20 cellular contexts compared by ENCODE assay signal in the genomic region with DNA sequence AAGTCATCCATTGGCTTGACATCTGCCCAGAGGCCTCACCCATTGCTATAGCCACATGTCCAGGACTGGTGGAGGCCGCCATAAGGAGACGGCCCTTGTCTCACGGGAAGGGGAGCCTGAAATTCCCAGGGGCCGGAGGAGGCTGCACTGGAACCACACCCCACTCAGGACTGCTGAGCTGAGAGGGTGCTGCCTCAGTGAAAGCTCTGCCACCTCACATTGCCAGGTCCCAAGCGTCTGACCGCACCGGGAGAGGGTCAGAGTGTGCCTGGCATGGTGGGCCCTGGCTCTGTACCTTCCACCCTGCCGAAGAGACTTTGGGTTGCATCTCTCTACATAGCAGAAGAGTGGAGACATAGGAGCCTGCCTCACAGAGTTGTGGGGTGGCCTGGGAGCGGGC.
DNase-seq lines count a peak whose midpoint lies in the region; ATAC-seq, FAIRE-seq and TF ChIP-seq lines count a peak whose summit lies in the region.
"Had no signal": no experiment of that assay in that cellular context is flagged by ENCODE, and none has a peak within 500 bp of the region (broad histone marks: within the 10 kb centered on the region; RNA-seq: fewer than 3 reads in every experiment).

No MANE protein-coding gene starts in this region.

- no peak for TF ChIP-seq CTCF in left ventricle myocardium inferior (IDR thresholded peaks at IDR 0.05; ENCODE audit: borderline replicate concordance)
- TF ChIP-seq CTCF in right atrium auricular region (IDR thresholded peaks at IDR 0.05), result no peak
- no peak for TF ChIP-seq CTCF in glutamatergic neuron (IDR thresholded peaks at IDR 0.05; ENCODE audit: partially characterized antibody, unreplicated experiment)

- H3K4me3 Mint-ChIP-seq in glutamatergic neuron (ENCODE audit: unreplicated experiment), result no peak overlapping the region
- H3K4me3 Mint-ChIP-seq: B cell; CD14-positive monocyte; CD8-positive, alpha-beta T cell; H9 had no signal

- H3K4me3 ChIP-seq in left ventricle myocardium inferior, result no peak overlapping the region
- H3K4me3 ChIP-seq in right atrium auricular region, result no peak overlapping the region
- H3K4me3 ChIP-seq in right cardiac atrium (ENCODE audit: low read length), result no peak overlapping the region
- no peak overlapping the region for H3K4me3 ChIP-seq in neuronal stem cell (ENCODE audit: low read length in 2 of 2)

- intact Hi-C loops in left ventricle myocardium inferior (cut with micrococcal nuclease), result no loop called here
- intact Hi-C loops in right cardiac atrium (cut with DNase I), result no loop called here

- H3K23ac ChIP-seq in neuronal stem cell (ENCODE audit: low read depth, low read length, poor library complexity), result no peak overlapping the region

- H3K9me3 ChIP-seq in left ventricle myocardium inferior (replicated peaks) (no peaks in the 10 kb centered on the region), right atrium auricular region (no peaks in the 10 kb centered on the region), right cardiac atrium (ENCODE audit: control insufficient read depth, low read length) (no peaks in the 10 kb centered on the region), neuronal stem cell (replicated peaks in 1 of 2; ENCODE audit: control insufficient read depth in 2 of 2, insufficient read depth in 1 of 2, low read depth in 1 of 2, low read length in 2 of 2) (peaks cover 0 to 4% of the 10 kb centered on the region in 2 donors)

- H2BK5ac ChIP-seq in neuronal stem cell (ENCODE audit: low read length), result no peak overlapping the region

- no peak overlapping the region for H3K18ac ChIP-seq in neuronal stem cell (ENCODE audit: low read length)

- no peak overlapping the region for H4K8ac ChIP-seq in neuronal stem cell (ENCODE audit: low read depth, low read length)

- H3K27me3 ChIP-seq in left ventricle myocardium inferior (ENCODE audit: low read depth), result peaks cover 46% of the 10 kb centered on the region
- H3K27me3 ChIP-seq in right atrium auricular region, result no peaks in the 10 kb centered on the region
- no peaks in the 10 kb centered on the region for H3K27me3 ChIP-seq in right cardiac atrium (ENCODE audit: control insufficient read depth, insufficient read depth)
- H3K27me3 ChIP-seq in neuronal stem cell (ENCODE audit: control insufficient read depth in 3 of 3, insufficient read depth in 3 of 3, low read depth in 1 of 3, low read length in 3 of 3), result peaks cover 0 to 48% (median 0%) of the 10 kb centered on the region in 3 experiments

- no peak overlapping the region for H3K4me2 ChIP-seq in neuronal stem cell (ENCODE audit: insufficient read depth, low read length, poor library complexity, severe bottlenecking)

- H2AK5ac ChIP-seq in neuronal stem cell (ENCODE audit: low read depth, low read length), result peak overlapping the region; percentile 44

- WGBS in right cardiac atrium, result 95% methylated on average over 9 of the region's 9 CpGs
- WGBS in neuronal stem cell (ENCODE audit: extremely low coverage in 2 of 2, insufficient read length in 2 of 2, insufficient replicate concordance in 1 of 2), 2 donors, result no CpG with 5 or more reads among the region's 9 CpGs

- H2BK12ac ChIP-seq in neuronal stem cell (ENCODE audit: low read length), result no peak overlapping the region

- no peaks in the 10 kb centered on the region for H3K79me1 ChIP-seq in neuronal stem cell (ENCODE audit: low read depth, low read length)

- H4K91ac ChIP-seq in neuronal stem cell (ENCODE audit: low read depth, low read length, poor library complexity), result no peak overlapping the region

- peak; percentile 32 for FAIRE-seq in urothelium cell line (lab: Jason Lieb, UNC)
- FAIRE-seq: A204.1, D721Med, GM12892 had no signal

- H3K9ac ChIP-seq in neuronal stem cell (ENCODE audit: low read depth, low read length, poor library complexity), result no peak overlapping the region

- peak overlapping the region; percentile 37 for H2BK15ac ChIP-seq in neuronal stem cell (ENCODE audit: low read length)

- H3K27ac ChIP-seq in left ventricle myocardium inferior (replicated peaks) (no peak overlapping the region), right atrium auricular region (no peak overlapping the region), right cardiac atrium (ENCODE audit: low read length) (no peak overlapping the region), neuronal stem cell (replicated peaks; ENCODE audit: low read length) (no peak overlapping the region)

- H2BK120ac ChIP-seq in neuronal stem cell (ENCODE audit: low read depth, low read length), result peak overlapping the region; percentile 75

- ATAC-seq in right cardiac atrium, result no peak
- ATAC-seq: CD8-positive, alpha-beta T cell had no signal

- H3K36me3 Mint-ChIP-seq in glutamatergic neuron (ENCODE audit: unreplicated experiment), result peaks cover 8% of the 10 kb centered on the region
- H3K36me3 Mint-ChIP-seq: CD14-positive monocyte; CD8-positive, alpha-beta T cell had no signal

- peaks cover 16% of the 10 kb centered on the region for H3K4me1 ChIP-seq in left ventricle myocardium inferior
- H3K4me1 ChIP-seq in right atrium auricular region, result peaks cover 0 to 11% of the 10 kb centered on the region in 2 donors
- H3K4me1 ChIP-seq in right cardiac atrium (ENCODE audit: control insufficient read depth, insufficient read depth, low read length), result peaks cover under 1% of the 10 kb centered on the region
- peaks cover 11 to 14% of the 10 kb centered on the region in 2 donors for H3K4me1 ChIP-seq in neuronal stem cell (ENCODE audit: control insufficient read depth in 2 of 2, insufficient read depth in 1 of 2, low read depth in 1 of 2, low read length in 2 of 2)

- peaks cover 14% of the 10 kb centered on the region for H3K9me3 Mint-ChIP-seq in glutamatergic neuron (ENCODE audit: unreplicated experiment)
- H3K9me3 Mint-ChIP-seq: CD14-positive monocyte; CD8-positive, alpha-beta T cell had no signal

- peaks cover 16% of the 10 kb centered on the region for H3K4me1 Mint-ChIP-seq in glutamatergic neuron (ENCODE audit: low read depth, unreplicated experiment)
- H3K4me1 Mint-ChIP-seq: B cell had no signal

- H3K14ac ChIP-seq in neuronal stem cell (ENCODE audit: low read length), result no peak overlapping the region

- peak overlapping the region; percentile 31 for H3K4ac ChIP-seq in neuronal stem cell (ENCODE audit: low read length)

- H2AFZ ChIP-seq in neuronal stem cell (ENCODE audit: low read length), result no peak overlapping the region

- DNase-seq in left ventricle myocardium inferior (peak; percentile 0), right atrium auricular region (ENCODE audit: low spot score) (no peak), right cardiac atrium (peak; percentile 7 to 26 (median 19)), neuronal stem cell (ENCODE audit: low spot score) (no peak), urothelium cell line (ENCODE audit: low spot score) (no peak), NCI-H1092 treated with DMSO at 0.1 percent for 48 hours (lab: John Stamatoyannopoulos, UW) (no peak), NCI-H2107 (lab: John Stamatoyannopoulos, UW) (no peak), glutamatergic neuron (no peak)
- DNase-seq: CD8-positive, alpha-beta T cell; COR-L47; DMS153; DND-41; GDM1; GOT3; H9 had no signal

- no peak overlapping the region for H3K27ac Mint-ChIP-seq in glutamatergic neuron (ENCODE audit: unreplicated experiment)
- H3K27ac Mint-ChIP-seq: B cell; CD14-positive monocyte; CD8-positive, alpha-beta T cell; H9 had no signal

- H3K36me3 ChIP-seq in left ventricle myocardium inferior (no peaks in the 10 kb centered on the region), right atrium auricular region (no peaks in the 10 kb centered on the region), neuronal stem cell (replicated peaks in 1 of 2; ENCODE audit: control insufficient read depth in 2 of 2, insufficient read depth in 2 of 2, low read length in 2 of 2) (no peaks in the 10 kb centered on the region)

- H3K27me3 Mint-ChIP-seq in glutamatergic neuron (ENCODE audit: unreplicated experiment), result peaks cover 3% of the 10 kb centered on the region

Comparison
In these comparisons a context has a peak if more than half of its experiments do, and no peak if none do; other contexts are left out.
1. DNase-seq: peak in left ventricle myocardium inferior (single experiment) and right cardiac atrium (3 of 3); none in right atrium auricular region (single experiment), neuronal stem cell (single experiment), urothelium cell line (single experiment), NCI-H1092 treated with DMSO at 0.1 percent for 48 hours (single experiment), NCI-H2107 (single experiment) and glutamatergic neuron (single experiment).